ENCODE assay signal across 19 cellular contexts in genomic region chr6:44046516-44047178, GRCh38.
"Had no signal": no experiment of that assay in that cellular context is flagged by ENCODE, and none has a peak within 500 bp of the region (broad histone marks: within the 10 kb centered on the region; RNA-seq: fewer than 3 reads in every experiment).

No MANE protein-coding gene starts in this region.

- H3K4me3 Mint-ChIP-seq: activated naive CD8-positive, alpha-beta T cell treated with anti-CD3 and anti-CD28 coated beads, Interleukin-2, amount 10 ng/mL, durations not matched to agents 7 days and 5 days; central memory CD8-positive, alpha-beta T cell; natural killer cell treated with Interleukin-12 subunit alpha and Interleukin-12 subunit beta and Interleukin-15 and Interleukin-18, amount 100 ng/mL, for 72 hours had no signal

- H3K27me3 ChIP-seq: body of pancreas, stomach, testis, upper lobe of left lung had no signal

- ATAC-seq: body of pancreas; natural killer cell treated with Interleukin-12 subunit alpha and Interleukin-12 subunit beta and Interleukin-15 and Interleukin-18, amount 100 ng/mL, for 72 hours had no signal

- H3K36me3 ChIP-seq: stomach, upper lobe of left lung, WERI-Rb-1 had no signal

- H3K9me3 ChIP-seq: body of pancreas, stomach, testis, upper lobe of left lung had no signal

- H3K27ac Mint-ChIP-seq: activated naive CD8-positive, alpha-beta T cell treated with anti-CD3 and anti-CD28 coated beads, Interleukin-2, amount 10 ng/mL, durations not matched to agents 7 days and 5 days; natural killer cell treated with Interleukin-12 subunit alpha and Interleukin-12 subunit beta and Interleukin-15 and Interleukin-18, amount 100 ng/mL, for 72 hours had no signal

- H3K4me3 ChIP-seq: body of pancreas, coronary artery, skin epidermis, stomach, testis, upper lobe of left lung had no signal

- DNase-seq: activated CD4-positive, alpha-beta T cell treated with anti-CD3 and anti-CD28 coated beads for 1 hour; activated CD4-positive, alpha-beta T cell treated with anti-CD3 and anti-CD28 coated beads, Interleukin-2, amount 50 U/mL, for 4 hours; activated naive CD8-positive, alpha-beta T cell treated with anti-CD3 and anti-CD28 coated beads, Interleukin-2, amount 10 ng/mL, durations not matched to agents 7 days and 5 days; amygdala; body of pancreas; erythroblast; kidney glomerular epithelial cell; occipital lobe; retina; stimulated activated CD4-positive, alpha-beta T cell treated with anti-CD3 and anti-CD28 coated beads, Interleukin-15, amount 100 ng/mL, for 24 hours; stimulated activated CD4-positive, alpha-beta T cell treated with anti-CD3 and anti-CD28 coated beads, Interleukin-2, amount 100 ng/mL, for 48 hours; stomach; testis; upper lobe of left lung; WERI-Rb-1 had no signal

- H3K27ac ChIP-seq: body of pancreas, coronary artery, stomach, testis, upper lobe of left lung, WERI-Rb-1 had no signal

- H3K9me3 Mint-ChIP-seq: activated naive CD8-positive, alpha-beta T cell treated with anti-CD3 and anti-CD28 coated beads, Interleukin-2, amount 10 ng/mL, durations not matched to agents 7 days and 5 days; central memory CD8-positive, alpha-beta T cell; natural killer cell treated with Interleukin-12 subunit alpha and Interleukin-12 subunit beta and Interleukin-15 and Interleukin-18, amount 100 ng/mL, for 72 hours had no signal

- H3K36me3 Mint-ChIP-seq: activated naive CD8-positive, alpha-beta T cell treated with anti-CD3 and anti-CD28 coated beads, Interleukin-2, amount 10 ng/mL, durations not matched to agents 7 days and 5 days; natural killer cell treated with Interleukin-12 subunit alpha and Interleukin-12 subunit beta and Interleukin-15 and Interleukin-18, amount 100 ng/mL, for 72 hours had no signal

- H3K4me1 Mint-ChIP-seq: central memory CD8-positive, alpha-beta T cell had no signal

- H3K27me3 Mint-ChIP-seq: central memory CD8-positive, alpha-beta T cell had no signal
